In the genomic region with DNA sequence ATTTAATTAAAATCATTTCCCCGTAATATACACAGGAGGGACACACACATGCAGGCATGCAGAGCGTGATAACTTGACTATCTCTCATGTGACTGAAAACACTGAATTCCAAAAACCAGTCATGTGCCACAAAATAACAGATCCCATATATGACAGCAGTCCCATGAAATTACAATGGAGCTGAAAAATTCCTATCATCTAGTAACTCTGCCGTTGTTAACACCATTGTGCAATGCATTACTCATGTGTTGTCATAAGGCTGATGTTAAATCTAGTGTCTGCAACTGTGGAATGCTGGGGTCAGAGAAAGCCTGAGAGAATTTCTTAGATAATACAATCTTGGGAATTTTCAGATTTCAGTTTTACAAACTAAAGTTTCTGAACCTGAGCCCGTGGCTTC, we compare ENCODE assay signal across 1 cellular context.
TF ChIP-seq lines count a peak whose summit lies in the region.

No MANE protein-coding gene starts in this region.

TF ChIP-seq in HepG2, 621 proteins besides CTCF, POLR2A, EP300 and RAD21 (continued from another document and continues in another):
- TF ChIP-seq ZNF264 (CRISPR knock-in tag; IDR thresholded peaks at IDR 0.05) (no peak), CBX2 (IDR thresholded peaks at IDR 0.05; ENCODE audit: low read depth, low read length) (no peak), CBX2 (CRISPR knock-in tag; IDR thresholded peaks at IDR 0.05; ENCODE audit: low read depth) (no peak), SOX5 (CRISPR knock-in tag; IDR thresholded peaks at IDR 0.05; ENCODE audit: borderline replicate concordance) (peak; percentile 92), MXI1 (IDR thresholded peaks at IDR 0.05; ENCODE audit: borderline replicate concordance, low read depth, low read length) (no peak), ISL2 (CRISPR knock-in tag; IDR thresholded peaks at IDR 0.05) (no peak), PHF5A (CRISPR knock-in tag; IDR thresholded peaks at IDR 0.05; ENCODE audit: low read depth, unreplicated experiment) (no peak), ZSCAN30 (CRISPR knock-in tag; IDR thresholded peaks at IDR 0.05) (no peak), ZNF766 (CRISPR knock-in tag; IDR thresholded peaks at IDR 0.05; ENCODE audit: borderline replicate concordance) (no peak), ZNF460 (CRISPR knock-in tag; IDR thresholded peaks at IDR 0.05; ENCODE audit: borderline replicate concordance) (no peak), MAFK (conservative IDR thresholded peaks at IDR 0.05 in 1 of 2, IDR thresholded peaks at IDR 0.05 in 1 of 2; ENCODE audit: low read length in 2 of 2) (no peak), EED (CRISPR knock-in tag; IDR thresholded peaks at IDR 0.05) (no peak), ZNF816 (CRISPR knock-in tag; IDR thresholded peaks at IDR 0.05; ENCODE audit: borderline replicate concordance) (no peak), HOXA5 (CRISPR knock-in tag; IDR thresholded peaks at IDR 0.05) (no peak; the same call in 1 of the 2 replicates), MEIS2 (CRISPR knock-in tag; IDR thresholded peaks at IDR 0.05) (no peak), ZNF776 (CRISPR knock-in tag; IDR thresholded peaks at IDR 0.05) (no peak), ZBTB7B (CRISPR knock-in tag; IDR thresholded peaks at IDR 0.05) (no peak), HNRNPLL (IDR thresholded peaks at IDR 0.05; ENCODE audit: low read depth, low read length, poor library complexity, severe bottlenecking) (no peak), SNAI1 (CRISPR knock-in tag; IDR thresholded peaks at IDR 0.05; ENCODE audit: borderline replicate concordance) (no peak), ZNF44 (CRISPR knock-in tag; IDR thresholded peaks at IDR 0.05) (no peak), ZNF234 (CRISPR knock-in tag; conservative IDR thresholded peaks at IDR 0.05) (no peak), TCF7L2 (IDR thresholded peaks at IDR 0.05; ENCODE audit: low read depth, low read length) (no peak), ZNF614 (CRISPR knock-in tag; IDR thresholded peaks at IDR 0.05; ENCODE audit: borderline replicate concordance) (0 out of 2 replicates have a peak, but pooled peaks have one; percentile 30), MEF2D (CRISPR knock-in tag; IDR thresholded peaks at IDR 0.05) (no peak), ZNF224 (CRISPR knock-in tag; IDR thresholded peaks at IDR 0.05) (no peak), ZNF558 (CRISPR knock-in tag; IDR thresholded peaks at IDR 0.05; ENCODE audit: borderline replicate concordance) (no peak), MBNL3 (CRISPR knock-in tag; conservative IDR thresholded peaks at IDR 0.05) (no peak), MIXL1 (CRISPR knock-in tag; IDR thresholded peaks at IDR 0.05) (no peak), JUNB (CRISPR knock-in tag; IDR thresholded peaks at IDR 0.05; ENCODE audit: borderline replicate concordance) (no peak), ZBTB21 (CRISPR knock-in tag; IDR thresholded peaks at IDR 0.05) (peak; percentile 53; the same call in 1 of the 2 replicates), SATB2 (CRISPR knock-in tag; IDR thresholded peaks at IDR 0.05) (no peak), RFX1 (IDR thresholded peaks at IDR 0.05) (no peak), JARID2 (CRISPR knock-in tag; IDR thresholded peaks at IDR 0.05; ENCODE audit: insufficient replicate concordance) (no peak), TCF7 (IDR thresholded peaks at IDR 0.05; ENCODE audit: low read depth) (no peak), ZNF772 (CRISPR knock-in tag; IDR thresholded peaks at IDR 0.05) (no peak), ZNF484 (CRISPR knock-in tag; IDR thresholded peaks at IDR 0.05; ENCODE audit: borderline replicate concordance, low read depth) (no peak), MATR3 (CRISPR knock-in tag; IDR thresholded peaks at IDR 0.05) (no peak), ZKSCAN1 (IDR thresholded peaks at IDR 0.05; ENCODE audit: low read length) (no peak), MAZ (IDR thresholded peaks at IDR 0.05; ENCODE audit: borderline replicate concordance, low read depth, low read length) (no peak), MAZ (CRISPR knock-in tag; IDR thresholded peaks at IDR 0.05; ENCODE audit: low read depth) (no peak), NAIF1 (CRISPR knock-in tag; IDR thresholded peaks at IDR 0.05; ENCODE audit: borderline replicate concordance) (no peak), TRIM24 (CRISPR knock-in tag; IDR thresholded peaks at IDR 0.05) (no peak), KDM2A (CRISPR knock-in tag; IDR thresholded peaks at IDR 0.05; ENCODE audit: borderline replicate concordance, low read depth) (no peak), IKZF4 (CRISPR knock-in tag; IDR thresholded peaks at IDR 0.05; ENCODE audit: borderline replicate concordance, low read depth, not compliant biosample characterization) (no peak), MED1 (CRISPR knock-in tag; IDR thresholded peaks at IDR 0.05) (no peak), ZNF775 (CRISPR knock-in tag; IDR thresholded peaks at IDR 0.05; ENCODE audit: borderline replicate concordance) (no peak), DPF2 (CRISPR knock-in tag; IDR thresholded peaks at IDR 0.05; ENCODE audit: borderline replicate concordance, low read depth) (no peak), IKZF1 (IDR thresholded peaks at IDR 0.05) (no peak), ZNF432 (CRISPR knock-in tag; IDR thresholded peaks at IDR 0.05; ENCODE audit: borderline replicate concordance) (no peak), JDP2 (CRISPR knock-in tag; IDR thresholded peaks at IDR 0.05; ENCODE audit: borderline replicate concordance) (no peak), GATAD1 (CRISPR knock-in tag; IDR thresholded peaks at IDR 0.05) (no peak), ZKSCAN5 (CRISPR knock-in tag; IDR thresholded peaks at IDR 0.05) (no peak), ZNF136 (CRISPR knock-in tag; IDR thresholded peaks at IDR 0.05; ENCODE audit: low read depth) (no peak), ATF1 (CRISPR knock-in tag; IDR thresholded peaks at IDR 0.05) (no peak)
- TF ChIP-seq, protein P1, sequence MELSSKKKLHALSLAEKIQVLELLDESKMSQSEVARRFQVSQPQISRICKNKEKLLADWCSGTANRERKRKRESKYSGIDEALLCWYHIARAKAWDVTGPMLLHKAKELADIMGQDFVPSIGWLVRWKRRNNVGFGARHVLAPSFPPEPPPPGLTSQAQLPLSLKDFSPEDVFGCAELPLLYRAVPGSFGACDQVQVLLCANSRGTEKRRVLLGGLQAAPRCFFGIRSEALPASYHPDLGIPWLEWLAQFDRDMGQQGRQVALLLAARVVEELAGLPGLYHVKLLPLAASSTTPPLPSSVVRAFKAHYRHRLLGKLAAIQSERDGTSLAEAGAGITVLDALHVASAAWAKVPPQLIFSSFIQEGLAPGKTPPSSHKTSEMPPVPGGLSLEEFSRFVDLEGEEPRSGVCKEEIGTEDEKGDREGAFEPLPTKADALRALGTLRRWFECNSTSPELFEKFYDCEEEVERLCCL (CRISPR knock-in tag; IDR thresholded peaks at IDR 0.05; ENCODE audit: borderline replicate concordance): no peak
- TF ChIP-seq, protein P2, sequence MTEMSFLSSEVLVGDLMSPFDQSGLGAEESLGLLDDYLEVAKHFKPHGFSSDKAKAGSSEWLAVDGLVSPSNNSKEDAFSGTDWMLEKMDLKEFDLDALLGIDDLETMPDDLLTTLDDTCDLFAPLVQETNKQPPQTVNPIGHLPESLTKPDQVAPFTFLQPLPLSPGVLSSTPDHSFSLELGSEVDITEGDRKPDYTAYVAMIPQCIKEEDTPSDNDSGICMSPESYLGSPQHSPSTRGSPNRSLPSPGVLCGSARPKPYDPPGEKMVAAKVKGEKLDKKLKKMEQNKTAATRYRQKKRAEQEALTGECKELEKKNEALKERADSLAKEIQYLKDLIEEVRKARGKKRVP (CRISPR knock-in tag; IDR thresholded peaks at IDR 0.05): peak in 1 of 2 experiments; percentile 81; a peak in 2 of 4 replicates
- TF ChIP-seq, protein P3, sequence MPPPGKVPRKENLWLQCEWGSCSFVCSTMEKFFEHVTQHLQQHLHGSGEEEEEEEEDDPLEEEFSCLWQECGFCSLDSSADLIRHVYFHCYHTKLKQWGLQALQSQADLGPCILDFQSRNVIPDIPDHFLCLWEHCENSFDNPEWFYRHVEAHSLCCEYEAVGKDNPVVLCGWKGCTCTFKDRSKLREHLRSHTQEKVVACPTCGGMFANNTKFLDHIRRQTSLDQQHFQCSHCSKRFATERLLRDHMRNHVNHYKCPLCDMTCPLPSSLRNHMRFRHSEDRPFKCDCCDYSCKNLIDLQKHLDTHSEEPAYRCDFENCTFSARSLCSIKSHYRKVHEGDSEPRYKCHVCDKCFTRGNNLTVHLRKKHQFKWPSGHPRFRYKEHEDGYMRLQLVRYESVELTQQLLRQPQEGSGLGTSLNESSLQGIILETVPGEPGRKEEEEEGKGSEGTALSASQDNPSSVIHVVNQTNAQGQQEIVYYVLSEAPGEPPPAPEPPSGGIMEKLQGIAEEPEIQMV (CRISPR knock-in tag; IDR thresholded peaks at IDR 0.05; ENCODE audit: low read depth): no peak
- TF ChIP-seq, protein P4, sequence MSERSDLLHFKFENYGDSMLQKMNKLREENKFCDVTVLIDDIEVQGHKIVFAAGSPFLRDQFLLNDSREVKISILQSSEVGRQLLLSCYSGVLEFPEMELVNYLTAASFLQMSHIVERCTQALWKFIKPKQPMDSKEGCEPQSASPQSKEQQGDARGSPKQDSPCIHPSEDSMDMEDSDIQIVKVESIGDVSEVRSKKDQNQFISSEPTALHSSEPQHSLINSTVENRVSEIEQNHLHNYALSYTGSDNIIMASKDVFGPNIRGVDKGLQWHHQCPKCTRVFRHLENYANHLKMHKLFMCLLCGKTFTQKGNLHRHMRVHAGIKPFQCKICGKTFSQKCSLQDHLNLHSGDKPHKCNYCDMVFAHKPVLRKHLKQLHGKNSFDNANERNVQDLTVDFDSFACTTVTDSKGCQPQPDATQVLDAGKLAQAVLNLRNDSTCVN (CRISPR knock-in tag; IDR thresholded peaks at IDR 0.05; ENCODE audit: borderline replicate concordance): no peak
- TF ChIP-seq, protein P5, sequence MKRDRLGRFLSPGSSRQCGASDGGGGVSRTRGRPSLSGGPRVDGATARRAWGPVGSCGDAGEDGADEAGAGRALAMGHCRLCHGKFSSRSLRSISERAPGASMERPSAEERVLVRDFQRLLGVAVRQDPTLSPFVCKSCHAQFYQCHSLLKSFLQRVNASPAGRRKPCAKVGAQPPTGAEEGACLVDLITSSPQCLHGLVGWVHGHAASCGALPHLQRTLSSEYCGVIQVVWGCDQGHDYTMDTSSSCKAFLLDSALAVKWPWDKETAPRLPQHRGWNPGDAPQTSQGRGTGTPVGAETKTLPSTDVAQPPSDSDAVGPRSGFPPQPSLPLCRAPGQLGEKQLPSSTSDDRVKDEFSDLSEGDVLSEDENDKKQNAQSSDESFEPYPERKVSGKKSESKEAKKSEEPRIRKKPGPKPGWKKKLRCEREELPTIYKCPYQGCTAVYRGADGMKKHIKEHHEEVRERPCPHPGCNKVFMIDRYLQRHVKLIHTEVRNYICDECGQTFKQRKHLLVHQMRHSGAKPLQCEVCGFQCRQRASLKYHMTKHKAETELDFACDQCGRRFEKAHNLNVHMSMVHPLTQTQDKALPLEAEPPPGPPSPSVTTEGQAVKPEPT (CRISPR knock-in tag; IDR thresholded peaks at IDR 0.05; ENCODE audit: low read depth): no peak
- TF ChIP-seq, protein P6, sequence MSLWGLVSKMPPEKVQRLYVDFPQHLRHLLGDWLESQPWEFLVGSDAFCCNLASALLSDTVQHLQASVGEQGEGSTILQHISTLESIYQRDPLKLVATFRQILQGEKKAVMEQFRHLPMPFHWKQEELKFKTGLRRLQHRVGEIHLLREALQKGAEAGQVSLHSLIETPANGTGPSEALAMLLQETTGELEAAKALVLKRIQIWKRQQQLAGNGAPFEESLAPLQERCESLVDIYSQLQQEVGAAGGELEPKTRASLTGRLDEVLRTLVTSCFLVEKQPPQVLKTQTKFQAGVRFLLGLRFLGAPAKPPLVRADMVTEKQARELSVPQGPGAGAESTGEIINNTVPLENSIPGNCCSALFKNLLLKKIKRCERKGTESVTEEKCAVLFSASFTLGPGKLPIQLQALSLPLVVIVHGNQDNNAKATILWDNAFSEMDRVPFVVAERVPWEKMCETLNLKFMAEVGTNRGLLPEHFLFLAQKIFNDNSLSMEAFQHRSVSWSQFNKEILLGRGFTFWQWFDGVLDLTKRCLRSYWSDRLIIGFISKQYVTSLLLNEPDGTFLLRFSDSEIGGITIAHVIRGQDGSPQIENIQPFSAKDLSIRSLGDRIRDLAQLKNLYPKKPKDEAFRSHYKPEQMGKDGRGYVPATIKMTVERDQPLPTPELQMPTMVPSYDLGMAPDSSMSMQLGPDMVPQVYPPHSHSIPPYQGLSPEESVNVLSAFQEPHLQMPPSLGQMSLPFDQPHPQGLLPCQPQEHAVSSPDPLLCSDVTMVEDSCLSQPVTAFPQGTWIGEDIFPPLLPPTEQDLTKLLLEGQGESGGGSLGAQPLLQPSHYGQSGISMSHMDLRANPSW (CRISPR knock-in tag; IDR thresholded peaks at IDR 0.05; ENCODE audit: borderline replicate concordance): no peak
- TF ChIP-seq, protein P7, sequence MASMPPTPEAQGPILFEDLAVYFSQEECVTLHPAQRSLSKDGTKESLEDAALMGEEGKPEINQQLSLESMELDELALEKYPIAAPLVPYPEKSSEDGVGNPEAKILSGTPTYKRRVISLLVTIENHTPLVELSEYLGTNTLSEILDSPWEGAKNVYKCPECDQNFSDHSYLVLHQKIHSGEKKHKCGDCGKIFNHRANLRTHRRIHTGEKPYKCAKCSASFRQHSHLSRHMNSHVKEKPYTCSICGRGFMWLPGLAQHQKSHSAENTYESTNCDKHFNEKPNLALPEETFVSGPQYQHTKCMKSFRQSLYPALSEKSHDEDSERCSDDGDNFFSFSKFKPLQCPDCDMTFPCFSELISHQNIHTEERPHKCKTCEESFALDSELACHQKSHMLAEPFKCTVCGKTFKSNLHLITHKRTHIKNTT (CRISPR knock-in tag; IDR thresholded peaks at IDR 0.05): no peak
- TF ChIP-seq, protein P8, sequence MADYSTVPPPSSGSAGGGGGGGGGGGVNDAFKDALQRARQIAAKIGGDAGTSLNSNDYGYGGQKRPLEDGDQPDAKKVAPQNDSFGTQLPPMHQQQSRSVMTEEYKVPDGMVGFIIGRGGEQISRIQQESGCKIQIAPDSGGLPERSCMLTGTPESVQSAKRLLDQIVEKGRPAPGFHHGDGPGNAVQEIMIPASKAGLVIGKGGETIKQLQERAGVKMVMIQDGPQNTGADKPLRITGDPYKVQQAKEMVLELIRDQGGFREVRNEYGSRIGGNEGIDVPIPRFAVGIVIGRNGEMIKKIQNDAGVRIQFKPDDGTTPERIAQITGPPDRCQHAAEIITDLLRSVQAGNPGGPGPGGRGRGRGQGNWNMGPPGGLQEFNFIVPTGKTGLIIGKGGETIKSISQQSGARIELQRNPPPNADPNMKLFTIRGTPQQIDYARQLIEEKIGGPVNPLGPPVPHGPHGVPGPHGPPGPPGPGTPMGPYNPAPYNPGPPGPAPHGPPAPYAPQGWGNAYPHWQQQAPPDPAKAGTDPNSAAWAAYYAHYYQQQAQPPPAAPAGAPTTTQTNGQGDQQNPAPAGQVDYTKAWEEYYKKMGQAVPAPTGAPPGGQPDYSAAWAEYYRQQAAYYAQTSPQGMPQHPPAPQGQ (CRISPR knock-in tag; IDR thresholded peaks at IDR 0.05; ENCODE audit: borderline replicate concordance): no peak
- TF ChIP-seq, protein P9, sequence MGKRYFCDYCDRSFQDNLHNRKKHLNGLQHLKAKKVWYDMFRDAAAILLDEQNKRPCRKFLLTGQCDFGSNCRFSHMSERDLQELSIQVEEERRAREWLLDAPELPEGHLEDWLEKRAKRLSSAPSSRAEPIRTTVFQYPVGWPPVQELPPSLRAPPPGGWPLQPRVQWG (CRISPR knock-in tag; IDR thresholded peaks at IDR 0.05; ENCODE audit: borderline replicate concordance, low read depth): no peak
- TF ChIP-seq, protein P10, sequence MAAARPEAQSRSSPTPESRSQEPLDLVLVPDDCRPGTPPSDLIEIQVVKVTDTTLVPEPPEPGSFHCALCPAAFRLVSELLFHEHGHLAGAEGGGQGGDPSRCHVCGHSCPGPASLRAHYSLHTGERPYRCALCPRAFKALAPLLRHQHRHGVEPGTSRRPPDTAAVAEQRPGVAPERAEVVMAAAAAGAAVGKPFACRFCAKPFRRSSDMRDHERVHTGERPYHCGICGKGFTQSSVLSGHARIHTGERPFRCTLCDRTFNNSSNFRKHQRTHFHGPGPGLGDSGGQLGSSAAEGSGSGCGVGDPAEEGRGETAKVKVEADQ (CRISPR knock-in tag; IDR thresholded peaks at IDR 0.05; ENCODE audit: borderline replicate concordance): no peak
